Comparison of ENCODE assay signal across 14 cellular contexts in the genomic region with DNA sequence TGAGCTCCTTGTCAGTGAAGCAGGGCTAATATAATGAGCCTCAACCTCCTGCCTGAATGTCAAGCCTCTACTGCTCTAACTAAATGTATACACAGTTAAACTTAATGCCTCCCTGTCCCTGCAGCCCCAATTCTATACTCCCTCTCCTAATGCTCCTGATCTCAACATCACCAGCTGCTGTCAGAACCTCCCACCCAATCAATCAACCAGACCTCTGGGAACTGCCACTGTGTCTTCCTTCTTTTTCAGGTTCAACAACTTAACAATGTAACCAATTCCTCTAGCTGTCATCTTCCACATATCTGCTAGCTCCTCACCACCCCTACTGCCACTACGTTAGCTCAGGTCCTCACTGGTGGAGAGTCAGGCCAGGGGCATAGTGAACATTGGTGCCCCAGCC.
DNase-seq lines count a peak whose midpoint lies in the region; ATAC-seq lines count a peak whose summit lies in the region.
"Had no signal": no experiment of that assay in that cellular context is flagged by ENCODE, and none has a peak within 500 bp of the region (broad histone marks: within the 10 kb centered on the region; RNA-seq: fewer than 3 reads in every experiment).

No MANE protein-coding gene starts in this region.

- no peaks in the 10 kb centered on the region for H3K79me1 ChIP-seq in neuronal stem cell (ENCODE audit: low read depth, low read length)

- no peak overlapping the region for H2BK15ac ChIP-seq in neuronal stem cell (ENCODE audit: low read length)

- DNase-seq in NCI-H82 (lab: John Stamatoyannopoulos, UW) = peak; percentile 14
- no peak for DNase-seq in NCI-H82 treated with DMSO at 0.1 percent for 48 hours (lab: John Stamatoyannopoulos, UW; ENCODE audit: unreplicated experiment)
- DNase-seq in NCI-H69 (lab: John Stamatoyannopoulos, UW) = peak; percentile 55
- DNase-seq in neuronal stem cell (ENCODE audit: low spot score) = no peak
- no peak for DNase-seq in mucosa of gallbladder (ENCODE audit: low spot score)
- DNase-seq: ACHN; CD4-positive, CD25-positive, alpha-beta regulatory T cell; DMS53; HFFc6 had no signal

- H3K27ac ChIP-seq in neuronal stem cell (replicated peaks; ENCODE audit: low read length) = no peak overlapping the region
- H3K27ac ChIP-seq: BLaER1 treated with 17β-estradiol and CSF1 and Interleukin-3, amounts not matched to agents 10 nM and 100 nM; HL-60 had no signal

- peak overlapping the region; percentile 60 for H3K14ac ChIP-seq in neuronal stem cell (ENCODE audit: low read length)

- ATAC-seq in GM21423 (IDR thresholded peaks at IDR 0.05; ENCODE audit: unreplicated experiment) = no peak
- no peak for ATAC-seq in GM18498 (IDR thresholded peaks at IDR 0.05; ENCODE audit: unreplicated experiment)

- no peak overlapping the region for H3K4me2 ChIP-seq in neuronal stem cell (ENCODE audit: insufficient read depth, low read length, poor library complexity, severe bottlenecking)

- H3K9me3 ChIP-seq in neuronal stem cell (replicated peaks in 1 of 2; ENCODE audit: control insufficient read depth in 2 of 2, insufficient read depth in 1 of 2, low read depth in 1 of 2, low read length in 2 of 2) = no peaks in the 10 kb centered on the region
- H3K9me3 ChIP-seq: BLaER1 treated with 17β-estradiol and CSF1 and Interleukin-3, amounts not matched to agents 10 nM and 100 nM; HAP-1 had no signal

- H3K23ac ChIP-seq in neuronal stem cell (ENCODE audit: low read depth, low read length, poor library complexity) = no peak overlapping the region

- no peaks in the 10 kb centered on the region for H3K27me3 ChIP-seq in neuronal stem cell (ENCODE audit: control insufficient read depth in 3 of 3, insufficient read depth in 3 of 3, low read depth in 1 of 3, low read length in 3 of 3)
- H3K27me3 ChIP-seq: BLaER1 treated with 17β-estradiol and CSF1 and Interleukin-3, amounts not matched to agents 10 nM and 100 nM had no signal

- no peak overlapping the region for H3K18ac ChIP-seq in neuronal stem cell (ENCODE audit: low read length)

- no peak overlapping the region for H2BK120ac ChIP-seq in neuronal stem cell (ENCODE audit: low read depth, low read length)

- no peak overlapping the region for H3K4ac ChIP-seq in neuronal stem cell (ENCODE audit: low read length)

- no peak overlapping the region for H3K4me3 ChIP-seq in neuronal stem cell (ENCODE audit: low read length in 2 of 2)
- H3K4me3 ChIP-seq: BLaER1 treated with 17β-estradiol and CSF1 and Interleukin-3, amounts not matched to agents 10 nM and 100 nM; HAP-1 had no signal

- no peak overlapping the region for H2AK5ac ChIP-seq in neuronal stem cell (ENCODE audit: low read depth, low read length)

- H2AFZ ChIP-seq in neuronal stem cell (ENCODE audit: low read length) = no peak overlapping the region

- H2BK5ac ChIP-seq in neuronal stem cell (ENCODE audit: low read length) = no peak overlapping the region

- H4K91ac ChIP-seq in neuronal stem cell (ENCODE audit: low read depth, low read length, poor library complexity) = no peak overlapping the region

- no CpG with 5 or more reads among the region's 1 CpG for WGBS in neuronal stem cell (ENCODE audit: extremely low coverage in 2 of 2, insufficient read length in 2 of 2, insufficient replicate concordance in 1 of 2), 2 donors

- H3K36me3 ChIP-seq in neuronal stem cell (replicated peaks in 1 of 2; ENCODE audit: control insufficient read depth in 2 of 2, insufficient read depth in 2 of 2, low read length in 2 of 2) = no peaks in the 10 kb centered on the region
- H3K36me3 ChIP-seq: BLaER1 treated with 17β-estradiol and CSF1 and Interleukin-3, amounts not matched to agents 10 nM and 100 nM; HAP-1 had no signal

- peaks cover 0 to 11% of the 10 kb centered on the region in 2 donors for H3K4me1 ChIP-seq in neuronal stem cell (ENCODE audit: control insufficient read depth in 2 of 2, insufficient read depth in 1 of 2, low read depth in 1 of 2, low read length in 2 of 2)
- H3K4me1 ChIP-seq: HAP-1 had no signal

- no peak overlapping the region for H2BK12ac ChIP-seq in neuronal stem cell (ENCODE audit: low read length)

- no peak overlapping the region for H3K9ac ChIP-seq in neuronal stem cell (ENCODE audit: low read depth, low read length, poor library complexity)
- H3K9ac ChIP-seq: BLaER1 treated with 17β-estradiol and CSF1 and Interleukin-3, amounts not matched to agents 10 nM and 100 nM had no signal

- no peak overlapping the region for H4K8ac ChIP-seq in neuronal stem cell (ENCODE audit: low read depth, low read length)

Comparison
In these comparisons a context has a peak if more than half of its experiments do, and no peak if none do; other contexts are left out.
1. DNase-seq: peak in NCI-H82 (single experiment) and NCI-H69 (single experiment); none in NCI-H82 treated with DMSO at 0.1 percent for 48 hours (single experiment), neuronal stem cell (single experiment) and mucosa of gallbladder (single experiment).